In the genomic region with DNA sequence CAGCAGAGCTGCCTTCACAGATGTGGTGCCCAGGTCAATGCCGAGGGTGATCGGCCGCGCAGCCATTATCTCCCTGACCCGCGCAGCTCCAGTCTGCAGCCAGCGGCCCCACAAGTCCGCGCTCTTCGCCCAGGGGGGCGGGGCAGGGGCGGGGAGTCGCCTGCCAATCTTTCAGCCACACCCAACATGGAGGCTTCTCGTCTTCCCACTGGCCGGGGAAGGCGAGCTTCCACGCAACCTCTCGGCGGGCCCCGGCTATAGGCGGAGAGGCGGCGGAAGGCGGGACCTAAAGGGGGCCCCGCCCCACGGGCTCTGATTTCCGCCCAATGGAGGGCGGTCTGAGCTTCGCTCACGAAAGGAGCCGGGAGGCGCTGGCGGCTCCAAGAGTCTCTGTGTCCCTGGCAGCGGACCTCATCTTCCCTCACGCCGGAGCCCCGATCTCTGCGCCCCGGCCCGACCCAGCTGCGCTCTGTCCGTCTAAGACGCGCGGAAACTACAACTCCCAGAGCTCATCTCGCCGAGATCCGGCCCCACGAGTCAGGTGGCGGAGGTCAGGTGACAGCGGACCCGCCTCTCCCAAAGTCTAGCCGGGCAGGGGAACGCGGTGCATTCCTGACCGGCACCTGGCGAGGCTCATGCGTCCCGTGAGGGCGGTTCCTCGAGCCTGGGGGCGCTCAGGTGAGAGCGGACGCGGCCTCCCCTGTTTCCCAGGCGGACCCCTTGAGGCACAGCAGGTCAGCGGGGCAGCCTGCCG, we compare ENCODE assay signal across 1 cellular context.
TF ChIP-seq lines count a peak whose summit lies in the region.

TSS of gene CTNS (plus strand) at position 607 of the 754 bp plus-strand sequence. CDS start 3,447 bp downstream, outside the sequence.
A gene with protein sequence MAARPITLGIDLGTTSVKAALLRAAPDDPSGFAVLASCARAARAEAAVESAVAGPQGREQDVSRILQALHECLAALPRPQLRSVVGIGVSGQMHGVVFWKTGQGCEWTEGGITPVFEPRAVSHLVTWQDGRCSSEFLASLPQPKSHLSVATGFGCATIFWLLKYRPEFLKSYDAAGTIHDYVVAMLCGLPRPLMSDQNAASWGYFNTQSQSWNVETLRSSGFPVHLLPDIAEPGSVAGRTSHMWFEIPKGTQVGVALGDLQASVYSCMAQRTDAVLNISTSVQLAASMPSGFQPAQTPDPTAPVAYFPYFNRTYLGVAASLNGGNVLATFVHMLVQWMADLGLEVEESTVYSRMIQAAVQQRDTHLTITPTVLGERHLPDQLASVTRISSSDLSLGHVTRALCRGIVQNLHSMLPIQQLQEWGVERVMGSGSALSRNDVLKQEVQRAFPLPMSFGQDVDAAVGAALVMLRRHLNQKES (minus strand): TSS at position 97 of the 754 bp plus-strand sequence. CDS start 31 bp downstream, at position 66.

TF ChIP-seq in HepG2, 621 proteins besides CTCF, POLR2A, EP300 and RAD21 (continued from another document and continues in another):
- TF ChIP-seq, protein P1, sequence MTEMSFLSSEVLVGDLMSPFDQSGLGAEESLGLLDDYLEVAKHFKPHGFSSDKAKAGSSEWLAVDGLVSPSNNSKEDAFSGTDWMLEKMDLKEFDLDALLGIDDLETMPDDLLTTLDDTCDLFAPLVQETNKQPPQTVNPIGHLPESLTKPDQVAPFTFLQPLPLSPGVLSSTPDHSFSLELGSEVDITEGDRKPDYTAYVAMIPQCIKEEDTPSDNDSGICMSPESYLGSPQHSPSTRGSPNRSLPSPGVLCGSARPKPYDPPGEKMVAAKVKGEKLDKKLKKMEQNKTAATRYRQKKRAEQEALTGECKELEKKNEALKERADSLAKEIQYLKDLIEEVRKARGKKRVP (CRISPR knock-in tag; IDR thresholded peaks at IDR 0.05), result peak in 1 of 2 experiments; percentile 60; a peak in 2 of 4 replicates
- TF ChIP-seq GLMP (CRISPR knock-in tag; IDR thresholded peaks at IDR 0.05; ENCODE audit: borderline replicate concordance) (no peak), ZNF784 (CRISPR knock-in tag; IDR thresholded peaks at IDR 0.05; ENCODE audit: borderline replicate concordance) (peak; percentile 43; the same call in 1 of the 2 replicates), CSRNP1 (CRISPR knock-in tag; IDR thresholded peaks at IDR 0.05) (peak; percentile 18; the same call in 1 of the 2 replicates), ZNF317 (CRISPR knock-in tag; IDR thresholded peaks at IDR 0.05) (peak; percentile 82), ZNF552 (CRISPR knock-in tag; IDR thresholded peaks at IDR 0.05; ENCODE audit: borderline replicate concordance) (peak; percentile 87; the same call in 1 of the 2 replicates), ZXDC (CRISPR knock-in tag; IDR thresholded peaks at IDR 0.05) (no peak), ZNF350 (CRISPR knock-in tag; IDR thresholded peaks at IDR 0.05; ENCODE audit: borderline replicate concordance, low read depth) (peak; percentile 83), AHR (CRISPR knock-in tag; IDR thresholded peaks at IDR 0.05) (0 out of 2 replicates have a peak, but pooled peaks have one; percentile 44), SMC3 (IDR thresholded peaks at IDR 0.05; ENCODE audit: low read length) (no peak), HMG20A (CRISPR knock-in tag; IDR thresholded peaks at IDR 0.05; ENCODE audit: borderline replicate concordance) (0 out of 2 replicates have a peak, but pooled peaks have one; percentile 2), ZNF724P (CRISPR knock-in tag; IDR thresholded peaks at IDR 0.05; ENCODE audit: borderline replicate concordance) (0 out of 2 replicates have a peak, but pooled peaks have one; percentile 41), CREM (IDR thresholded peaks at IDR 0.05) (peak; percentile 82), CREM (CRISPR knock-in tag; IDR thresholded peaks at IDR 0.05) (no peak), ZZZ3 (CRISPR knock-in tag; IDR thresholded peaks at IDR 0.05; ENCODE audit: borderline replicate concordance) (peak; percentile 78; the same call in 1 of the 2 replicates), ZNF550 (CRISPR knock-in tag; IDR thresholded peaks at IDR 0.05; ENCODE audit: borderline replicate concordance) (peak; percentile 27; the same call in 1 of the 2 replicates), TOPORS (CRISPR knock-in tag; IDR thresholded peaks at IDR 0.05) (peak; percentile 38; the same call in 1 of the 2 replicates), REXO4 (CRISPR knock-in tag; IDR thresholded peaks at IDR 0.05; ENCODE audit: borderline replicate concordance) (0 out of 2 replicates have a peak, but pooled peaks have one; percentile 59), SATB2 (CRISPR knock-in tag; IDR thresholded peaks at IDR 0.05) (peak; percentile 68; the same call in 1 of the 2 replicates), ARNT2 (CRISPR knock-in tag; IDR thresholded peaks at IDR 0.05; ENCODE audit: low read depth) (peak; percentile 87), SNRNP70 (IDR thresholded peaks at IDR 0.05; ENCODE audit: low read depth, low read length) (no peak), ETS1 (CRISPR knock-in tag; IDR thresholded peaks at IDR 0.05) (no peak)
- TF ChIP-seq, protein P2, sequence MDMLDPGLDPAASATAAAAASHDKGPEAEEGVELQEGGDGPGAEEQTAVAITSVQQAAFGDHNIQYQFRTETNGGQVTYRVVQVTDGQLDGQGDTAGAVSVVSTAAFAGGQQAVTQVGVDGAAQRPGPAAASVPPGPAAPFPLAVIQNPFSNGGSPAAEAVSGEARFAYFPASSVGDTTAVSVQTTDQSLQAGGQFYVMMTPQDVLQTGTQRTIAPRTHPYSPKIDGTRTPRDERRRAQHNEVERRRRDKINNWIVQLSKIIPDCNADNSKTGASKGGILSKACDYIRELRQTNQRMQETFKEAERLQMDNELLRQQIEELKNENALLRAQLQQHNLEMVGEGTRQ (IDR thresholded peaks at IDR 0.05; ENCODE audit: low read depth, low read length), result peak; percentile 98
- TF ChIP-seq, protein P2 (CRISPR knock-in tag; IDR thresholded peaks at IDR 0.05; ENCODE audit: borderline replicate concordance), result peak; percentile 99; the same call in 1 of the 2 replicates
- TF ChIP-seq, protein P3, sequence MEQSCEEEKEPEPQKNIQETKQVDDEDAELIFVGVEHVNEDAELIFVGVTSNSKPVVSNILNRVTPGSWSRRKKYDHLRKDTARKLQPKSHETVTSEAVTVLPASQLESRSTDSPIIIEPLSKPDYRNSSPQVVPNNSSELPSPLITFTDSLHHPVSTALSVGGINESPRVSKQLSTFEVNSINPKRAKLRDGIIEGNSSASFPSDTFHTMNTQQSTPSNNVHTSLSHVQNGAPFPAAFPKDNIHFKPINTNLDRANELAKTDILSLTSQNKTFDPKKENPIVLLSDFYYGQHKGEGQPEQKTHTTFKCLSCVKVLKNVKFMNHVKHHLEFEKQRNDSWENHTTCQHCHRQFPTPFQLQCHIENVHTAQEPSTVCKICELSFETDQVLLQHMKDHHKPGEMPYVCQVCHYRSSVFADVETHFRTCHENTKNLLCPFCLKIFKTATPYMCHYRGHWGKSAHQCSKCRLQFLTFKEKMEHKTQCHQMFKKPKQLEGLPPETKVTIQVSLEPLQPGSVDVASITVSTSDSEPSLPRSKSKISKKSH (CRISPR knock-in tag; IDR thresholded peaks at IDR 0.05; ENCODE audit: borderline replicate concordance), result peak; percentile 52; the same call in 1 of the 2 replicates
- TF ChIP-seq, protein P4, sequence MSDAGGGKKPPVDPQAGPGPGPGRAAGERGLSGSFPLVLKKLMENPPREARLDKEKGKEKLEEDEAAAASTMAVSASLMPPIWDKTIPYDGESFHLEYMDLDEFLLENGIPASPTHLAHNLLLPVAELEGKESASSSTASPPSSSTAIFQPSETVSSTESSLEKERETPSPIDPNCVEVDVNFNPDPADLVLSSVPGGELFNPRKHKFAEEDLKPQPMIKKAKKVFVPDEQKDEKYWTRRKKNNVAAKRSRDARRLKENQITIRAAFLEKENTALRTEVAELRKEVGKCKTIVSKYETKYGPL (CRISPR knock-in tag; IDR thresholded peaks at IDR 0.05), result no peak
- TF ChIP-seq, protein P5, sequence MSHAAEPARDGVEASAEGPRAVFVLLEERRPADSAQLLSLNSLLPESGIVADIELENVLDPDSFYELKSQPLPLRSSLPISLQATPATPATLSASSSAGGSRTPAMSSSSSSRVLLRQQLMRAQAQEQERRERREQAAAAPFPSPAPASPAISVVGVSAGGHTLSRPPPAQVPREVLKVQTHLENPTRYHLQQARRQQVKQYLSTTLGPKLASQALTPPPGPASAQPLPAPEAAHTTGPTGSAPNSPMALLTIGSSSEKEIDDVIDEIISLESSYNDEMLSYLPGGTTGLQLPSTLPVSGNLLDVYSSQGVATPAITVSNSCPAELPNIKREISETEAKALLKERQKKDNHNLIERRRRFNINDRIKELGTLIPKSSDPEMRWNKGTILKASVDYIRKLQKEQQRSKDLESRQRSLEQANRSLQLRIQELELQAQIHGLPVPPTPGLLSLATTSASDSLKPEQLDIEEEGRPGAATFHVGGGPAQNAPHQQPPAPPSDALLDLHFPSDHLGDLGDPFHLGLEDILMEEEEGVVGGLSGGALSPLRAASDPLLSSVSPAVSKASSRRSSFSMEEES (CRISPR knock-in tag; IDR thresholded peaks at IDR 0.05), result peak; percentile 93
- TF ChIP-seq, protein P6, sequence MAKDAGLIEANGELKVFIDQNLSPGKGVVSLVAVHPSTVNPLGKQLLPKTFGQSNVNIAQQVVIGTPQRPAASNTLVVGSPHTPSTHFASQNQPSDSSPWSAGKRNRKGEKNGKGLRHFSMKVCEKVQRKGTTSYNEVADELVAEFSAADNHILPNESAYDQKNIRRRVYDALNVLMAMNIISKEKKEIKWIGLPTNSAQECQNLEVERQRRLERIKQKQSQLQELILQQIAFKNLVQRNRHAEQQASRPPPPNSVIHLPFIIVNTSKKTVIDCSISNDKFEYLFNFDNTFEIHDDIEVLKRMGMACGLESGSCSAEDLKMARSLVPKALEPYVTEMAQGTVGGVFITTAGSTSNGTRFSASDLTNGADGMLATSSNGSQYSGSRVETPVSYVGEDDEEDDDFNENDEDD (CRISPR knock-in tag; IDR thresholded peaks at IDR 0.05; ENCODE audit: borderline replicate concordance), result peak; percentile 80; the same call in 1 of the 2 replicates
- TF ChIP-seq, protein P7, sequence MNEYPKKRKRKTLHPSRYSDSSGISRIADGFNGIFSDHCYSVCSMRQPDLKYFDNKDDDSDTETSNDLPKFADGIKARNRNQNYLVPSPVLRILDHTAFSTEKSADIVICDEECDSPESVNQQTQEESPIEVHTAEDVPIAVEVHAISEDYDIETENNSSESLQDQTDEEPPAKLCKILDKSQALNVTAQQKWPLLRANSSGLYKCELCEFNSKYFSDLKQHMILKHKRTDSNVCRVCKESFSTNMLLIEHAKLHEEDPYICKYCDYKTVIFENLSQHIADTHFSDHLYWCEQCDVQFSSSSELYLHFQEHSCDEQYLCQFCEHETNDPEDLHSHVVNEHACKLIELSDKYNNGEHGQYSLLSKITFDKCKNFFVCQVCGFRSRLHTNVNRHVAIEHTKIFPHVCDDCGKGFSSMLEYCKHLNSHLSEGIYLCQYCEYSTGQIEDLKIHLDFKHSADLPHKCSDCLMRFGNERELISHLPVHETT (CRISPR knock-in tag; conservative IDR thresholded peaks at IDR 0.05), result peak; percentile 8; the same call in 1 of the 2 replicates
